ENCODE assay signal across 1 cellular context in the genomic region with DNA sequence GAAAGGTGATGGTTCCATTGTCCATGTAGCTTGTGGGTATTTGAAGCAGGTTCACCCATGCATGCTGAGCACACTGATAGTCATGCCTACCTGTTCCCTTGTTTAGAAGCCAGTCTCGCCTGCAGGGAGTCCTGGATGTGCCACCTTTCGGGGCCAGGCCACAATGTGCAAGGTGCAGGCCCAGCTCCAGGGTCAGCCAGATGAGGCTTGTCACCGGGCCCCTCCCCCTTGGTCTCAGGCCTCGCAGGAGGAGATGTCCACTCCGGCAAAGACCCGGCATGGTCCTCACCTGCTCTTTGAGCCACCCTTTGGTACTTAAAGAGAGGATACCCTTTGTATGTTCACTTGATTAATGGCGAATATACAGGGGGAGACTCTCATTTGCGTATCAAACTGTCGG.
TF ChIP-seq lines count a peak whose summit lies in the region.

No MANE protein-coding gene starts in this region.

TF ChIP-seq in IMR-90, 13 proteins besides CTCF, POLR2A, EP300 and RAD21 (continued from another document):
- TF ChIP-seq, protein P1, sequence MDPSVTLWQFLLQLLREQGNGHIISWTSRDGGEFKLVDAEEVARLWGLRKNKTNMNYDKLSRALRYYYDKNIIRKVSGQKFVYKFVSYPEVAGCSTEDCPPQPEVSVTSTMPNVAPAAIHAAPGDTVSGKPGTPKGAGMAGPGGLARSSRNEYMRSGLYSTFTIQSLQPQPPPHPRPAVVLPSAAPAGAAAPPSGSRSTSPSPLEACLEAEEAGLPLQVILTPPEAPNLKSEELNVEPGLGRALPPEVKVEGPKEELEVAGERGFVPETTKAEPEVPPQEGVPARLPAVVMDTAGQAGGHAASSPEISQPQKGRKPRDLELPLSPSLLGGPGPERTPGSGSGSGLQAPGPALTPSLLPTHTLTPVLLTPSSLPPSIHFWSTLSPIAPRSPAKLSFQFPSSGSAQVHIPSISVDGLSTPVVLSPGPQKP (IDR thresholded peaks at IDR 0.05; ENCODE audit: borderline replicate concordance, low read depth, low read length): no peak
